Comparison of ENCODE assay signal across 1 cellular context in the genomic region with DNA sequence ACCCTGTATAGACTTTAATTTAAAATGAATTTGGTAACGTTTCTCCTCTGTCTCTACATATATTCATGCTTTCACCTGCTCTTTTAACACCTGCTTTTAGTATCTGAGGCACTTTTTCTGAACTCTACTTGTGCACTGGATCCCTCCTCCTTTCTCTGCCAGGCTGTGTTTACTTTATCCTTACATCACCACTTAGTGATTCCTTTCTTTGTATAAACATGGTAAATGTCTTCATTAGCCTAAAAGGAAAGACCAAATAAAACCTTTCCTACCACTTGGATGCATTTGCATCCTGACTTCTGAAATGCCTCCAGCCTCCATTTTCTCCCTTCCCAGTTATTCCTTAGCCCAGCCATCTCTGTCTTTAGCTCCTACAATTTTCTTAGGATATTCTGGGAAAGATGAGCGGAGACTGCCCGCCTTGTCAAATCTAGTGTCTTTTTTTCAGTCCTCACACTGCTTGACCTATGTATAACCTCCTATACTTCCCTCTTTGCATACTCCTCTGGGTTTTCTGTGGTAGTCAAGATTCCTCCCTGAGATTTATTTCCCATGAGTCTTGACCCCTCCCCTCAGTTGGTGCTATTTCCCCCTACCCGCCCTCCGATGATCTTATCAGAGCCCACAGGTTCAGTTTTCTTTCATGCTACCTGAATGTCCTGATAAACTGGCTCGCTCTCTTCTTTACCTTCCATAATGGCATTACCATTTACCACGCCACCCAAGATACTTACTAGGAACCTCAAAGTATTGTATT.
TF ChIP-seq lines count a peak whose summit lies in the region.

No MANE protein-coding gene starts in this region.

TF ChIP-seq in GM23338, 12 proteins besides CTCF, POLR2A, EP300 and RAD21 (continued from another document):
- TF ChIP-seq, protein P1, sequence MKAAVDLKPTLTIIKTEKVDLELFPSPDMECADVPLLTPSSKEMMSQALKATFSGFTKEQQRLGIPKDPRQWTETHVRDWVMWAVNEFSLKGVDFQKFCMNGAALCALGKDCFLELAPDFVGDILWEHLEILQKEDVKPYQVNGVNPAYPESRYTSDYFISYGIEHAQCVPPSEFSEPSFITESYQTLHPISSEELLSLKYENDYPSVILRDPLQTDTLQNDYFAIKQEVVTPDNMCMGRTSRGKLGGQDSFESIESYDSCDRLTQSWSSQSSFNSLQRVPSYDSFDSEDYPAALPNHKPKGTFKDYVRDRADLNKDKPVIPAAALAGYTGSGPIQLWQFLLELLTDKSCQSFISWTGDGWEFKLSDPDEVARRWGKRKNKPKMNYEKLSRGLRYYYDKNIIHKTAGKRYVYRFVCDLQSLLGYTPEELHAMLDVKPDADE (IDR thresholded peaks at IDR 0.05) = no peak
- TF ChIP-seq POLR2AphosphoS5 (IDR thresholded peaks at IDR 0.05; ENCODE audit: low read depth) = no peak
- no peak for TF ChIP-seq ZNF114 (CRISPR knock-in tag; IDR thresholded peaks at IDR 0.05)
- TF ChIP-seq NANOG (IDR thresholded peaks at IDR 0.05; ENCODE audit: borderline replicate concordance) = no peak
- TF ChIP-seq, protein P2, sequence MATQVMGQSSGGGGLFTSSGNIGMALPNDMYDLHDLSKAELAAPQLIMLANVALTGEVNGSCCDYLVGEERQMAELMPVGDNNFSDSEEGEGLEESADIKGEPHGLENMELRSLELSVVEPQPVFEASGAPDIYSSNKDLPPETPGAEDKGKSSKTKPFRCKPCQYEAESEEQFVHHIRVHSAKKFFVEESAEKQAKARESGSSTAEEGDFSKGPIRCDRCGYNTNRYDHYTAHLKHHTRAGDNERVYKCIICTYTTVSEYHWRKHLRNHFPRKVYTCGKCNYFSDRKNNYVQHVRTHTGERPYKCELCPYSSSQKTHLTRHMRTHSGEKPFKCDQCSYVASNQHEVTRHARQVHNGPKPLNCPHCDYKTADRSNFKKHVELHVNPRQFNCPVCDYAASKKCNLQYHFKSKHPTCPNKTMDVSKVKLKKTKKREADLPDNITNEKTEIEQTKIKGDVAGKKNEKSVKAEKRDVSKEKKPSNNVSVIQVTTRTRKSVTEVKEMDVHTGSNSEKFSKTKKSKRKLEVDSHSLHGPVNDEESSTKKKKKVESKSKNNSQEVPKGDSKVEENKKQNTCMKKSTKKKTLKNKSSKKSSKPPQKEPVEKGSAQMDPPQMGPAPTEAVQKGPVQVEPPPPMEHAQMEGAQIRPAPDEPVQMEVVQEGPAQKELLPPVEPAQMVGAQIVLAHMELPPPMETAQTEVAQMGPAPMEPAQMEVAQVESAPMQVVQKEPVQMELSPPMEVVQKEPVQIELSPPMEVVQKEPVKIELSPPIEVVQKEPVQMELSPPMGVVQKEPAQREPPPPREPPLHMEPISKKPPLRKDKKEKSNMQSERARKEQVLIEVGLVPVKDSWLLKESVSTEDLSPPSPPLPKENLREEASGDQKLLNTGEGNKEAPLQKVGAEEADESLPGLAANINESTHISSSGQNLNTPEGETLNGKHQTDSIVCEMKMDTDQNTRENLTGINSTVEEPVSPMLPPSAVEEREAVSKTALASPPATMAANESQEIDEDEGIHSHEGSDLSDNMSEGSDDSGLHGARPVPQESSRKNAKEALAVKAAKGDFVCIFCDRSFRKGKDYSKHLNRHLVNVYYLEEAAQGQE (IDR thresholded peaks at IDR 0.05; ENCODE audit: unreplicated experiment) = no peak
- TF ChIP-seq EZH2 (IDR thresholded peaks at IDR 0.05; ENCODE audit: low read depth, unreplicated experiment) = no peak
